Comparison of ENCODE assay signal across 8 cellular contexts in the genomic region with DNA sequence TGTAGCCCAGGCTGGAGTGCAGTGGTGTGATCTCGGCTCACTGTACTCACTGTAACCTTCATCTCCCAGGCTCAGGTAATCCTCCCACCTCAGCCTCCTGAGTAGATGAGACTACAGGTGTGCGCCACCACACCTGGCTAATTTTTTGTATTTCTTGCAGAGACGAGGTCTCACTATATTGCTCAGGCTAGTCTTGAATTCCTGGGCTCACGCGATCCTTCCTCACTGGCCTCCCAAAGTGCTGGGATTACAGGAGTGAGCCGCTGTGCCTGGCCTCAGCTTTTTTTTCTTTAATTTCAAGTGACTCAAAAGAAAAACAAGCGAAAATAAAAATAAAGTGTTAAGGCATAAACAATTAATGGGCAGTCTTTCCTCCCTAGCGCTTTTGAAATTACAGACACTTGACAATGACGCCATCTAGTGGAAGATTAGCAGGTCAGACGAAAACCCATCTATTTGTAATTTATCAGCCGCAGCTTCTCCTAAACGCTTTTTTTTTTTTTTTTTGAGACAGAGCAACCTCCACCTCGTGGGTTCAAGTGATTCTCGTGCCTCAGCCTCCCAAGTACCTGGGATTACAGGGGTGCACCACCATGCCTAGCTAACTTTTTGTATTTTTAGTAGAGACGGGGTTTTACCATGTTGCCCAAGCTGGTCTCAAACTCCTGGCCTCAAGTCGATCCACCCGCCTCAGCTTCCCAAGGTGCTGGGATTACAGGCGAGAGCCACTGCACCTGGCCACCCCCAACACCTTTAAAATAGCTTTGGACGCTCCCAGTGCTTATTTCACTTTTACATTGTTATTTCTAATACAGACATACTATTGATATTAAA. TPM values are rescaled to one million over a fixed set of nuclear protein-coding genes. Genes with fewer than 3 reads are reported as not detected.
DNase-seq lines count a peak whose midpoint lies in the region; ATAC-seq and TF ChIP-seq lines count a peak whose summit lies in the region.

No MANE protein-coding gene starts in this region.

- H3K9ac ChIP-seq in SU-DHL-6 (ENCODE audit: low read length) (no peak overlapping the region), neural progenitor cell (no peak overlapping the region)

- TF ChIP-seq CTCF in SU-DHL-6 (IDR thresholded peaks at IDR 0.05; ENCODE audit: insufficient read depth, low read length, poor library complexity, severe bottlenecking): no peak
- TF ChIP-seq CTCF in fibroblast of mammary gland (conservative IDR thresholded peaks at IDR 0.05; ENCODE audit: control insufficient read depth, insufficient read depth, low read depth, low read length): peak; percentile 63
- TF ChIP-seq CTCF in neural progenitor cell (IDR thresholded peaks at IDR 0.05): peak; percentile 79

- no peak overlapping the region for H3K4me3 Mint-ChIP-seq in neural progenitor cell

- H3K4me2 ChIP-seq in SU-DHL-6 (ENCODE audit: low read depth, low read length, poor library complexity, severe bottlenecking): peak overlapping the region; percentile 15
- no peak overlapping the region for H3K4me2 ChIP-seq in neural progenitor cell

- H3F3A ChIP-seq in SU-DHL-6 (ENCODE audit: insufficient read depth) (no peaks in the 10 kb centered on the region), neural progenitor cell (ENCODE audit: low read depth) (no peaks in the 10 kb centered on the region)

- peak; percentile 21 for DNase-seq in activated CD8-positive, alpha-beta memory T cell treated with anti-CD3 and anti-CD28 coated beads, Interleukin-2, amount 50 U/mL, for 1 hour (ENCODE audit: extremely low read depth)
- no peak for DNase-seq in activated CD8-positive, alpha-beta memory T cell treated with anti-CD3 and anti-CD28 coated beads, Interleukin-2, amount 50 U/mL, for 48 hours
- DNase-seq in NCI-H1417 treated with DMSO at 0.1 percent for 48 hours (lab: John Stamatoyannopoulos, UW) (peak; percentile 57), fibroblast of mammary gland (ENCODE audit: low read depth) (peak; percentile 88), neural progenitor cell (ENCODE audit: low spot score) (peak; percentile 69)

- H3K27ac Mint-ChIP-seq in neural progenitor cell: no peak overlapping the region

- H3K4me1 ChIP-seq in neural progenitor cell: no peaks in the 10 kb centered on the region

- H3K4me3 ChIP-seq in SU-DHL-6 (ENCODE audit: insufficient read depth, low read length, poor library complexity, severe bottlenecking) (no peak overlapping the region), fibroblast of mammary gland (ENCODE audit: control insufficient read depth, low read depth, low read length) (no peak overlapping the region), neural progenitor cell (no peak overlapping the region)

- H3K27me3 ChIP-seq in SU-DHL-6 (ENCODE audit: low read length): no peaks in the 10 kb centered on the region
- H3K27me3 ChIP-seq in neural progenitor cell: no peaks in the 10 kb centered on the region

- no peak overlapping the region for H2AFZ ChIP-seq in SU-DHL-6 (ENCODE audit: low read depth, low read length, severe bottlenecking)
- H2AFZ ChIP-seq in neural progenitor cell (replicated peaks): peak overlapping the region; percentile 64

- H3K27ac ChIP-seq in SU-DHL-6 (ENCODE audit: low read depth, low read length): no peak overlapping the region
- H3K27ac ChIP-seq in neural progenitor cell: no peak overlapping the region

- H3K9me3 ChIP-seq in SU-DHL-6 (ENCODE audit: insufficient read depth, low read length): no peaks in the 10 kb centered on the region
- H3K9me3 ChIP-seq in neural progenitor cell (ENCODE audit: low read depth): no peaks in the 10 kb centered on the region

- H3K4me1 Mint-ChIP-seq in neural progenitor cell: peaks cover under 1% of the 10 kb centered on the region

- no peaks in the 10 kb centered on the region for H3K9me2 ChIP-seq in SU-DHL-6 (replicated peaks; ENCODE audit: insufficient read depth, low read length)

- H3K9me3 Mint-ChIP-seq in neural progenitor cell: no peaks in the 10 kb centered on the region

- H3K36me3 ChIP-seq in SU-DHL-6 (ENCODE audit: low read length): no peaks in the 10 kb centered on the region
- no peaks in the 10 kb centered on the region for H3K36me3 ChIP-seq in neural progenitor cell

- ATAC-seq in HG03196 (IDR thresholded peaks at IDR 0.05; ENCODE audit: unreplicated experiment): no peak
- ATAC-seq in GM18861 (IDR thresholded peaks at IDR 0.05; ENCODE audit: unreplicated experiment): no peak

- H3K36me3 Mint-ChIP-seq in neural progenitor cell: no peaks in the 10 kb centered on the region

- H3K79me2 ChIP-seq in SU-DHL-6 (ENCODE audit: insufficient read depth, low read length) (no peaks in the 10 kb centered on the region), neural progenitor cell (ENCODE audit: low read depth) (no peaks in the 10 kb centered on the region)

- H3K27me3 Mint-ChIP-seq in neural progenitor cell (ENCODE audit: insufficient read depth, low read depth): peaks cover 1% of the 10 kb centered on the region

- H4K20me1 ChIP-seq in SU-DHL-6 (ENCODE audit: low read depth, low read length) (no peaks in the 10 kb centered on the region), neural progenitor cell (ENCODE audit: low read depth) (no peaks in the 10 kb centered on the region)

RNA-seq across cellular contexts. Expression of a gene that starts 28.1 kb away (rescaled TPM):
- not detected in 2 replicates for total RNA-seq in neural progenitor cell (ENCODE audit: low replicate concordance)

RNA-seq across cellular contexts. Expression of a gene that starts 30.2 kb away (rescaled TPM):
- not detected in 2 replicates for total RNA-seq in neural progenitor cell (ENCODE audit: low replicate concordance)
